ENCODE assay signal across 19 cellular contexts in genomic region chr2:151855111-151855510, GRCh38.
"Had no signal": no experiment of that assay in that cellular context is flagged by ENCODE, and none has a peak within 500 bp of the region (broad histone marks: within the 10 kb centered on the region; RNA-seq: fewer than 3 reads in every experiment).

No MANE protein-coding gene starts in this region.

- H3K4me3 Mint-ChIP-seq: activated CD4-positive, alpha-beta T cell treated with anti-CD3 and anti-CD28 coated beads, Interleukin-2, amount 10 ng/mL, durations not matched to agents 7 days and 5 days; activated naive CD8-positive, alpha-beta T cell treated with anti-CD3 and anti-CD28 coated beads, Interleukin-2, amount 10 ng/mL, durations not matched to agents 7 days and 5 days; activated T-helper 1 cell treated with anti-CD3 and anti-CD28 coated beads, Interleukin-12 subunit alpha, Interleukin-12 subunit beta, Interleukin-2, Interleukin-4 antibody, amounts not matched to agents 30 ng/mL and 10 ng/mL and 1 ng/mL, durations not matched to agents 14 hours and 24 hours and 36 hours; natural killer cell; WTC11 had no signal

- H3K27me3 ChIP-seq: brain microvascular endothelial cell, neutrophil, thyroid gland had no signal

- DNase-seq: activated CD4-positive, alpha-beta T cell treated with anti-CD3 and anti-CD28 coated beads, Interleukin-2, amount 10 ng/mL, durations not matched to agents 7 days and 5 days; activated naive CD8-positive, alpha-beta T cell treated with anti-CD3 and anti-CD28 coated beads, Interleukin-2, amount 10 ng/mL, durations not matched to agents 7 days and 5 days; anterior cingulate cortex; brain microvascular endothelial cell; cerebellar nuclear complex; effector memory CD4-positive, alpha-beta T cell; foreskin fibroblast; mesendoderm; natural killer cell; posterior cingulate gyrus; retina; stimulated activated CD4-positive, alpha-beta T cell treated with anti-CD3 and anti-CD28 coated beads, Interleukin-12 subunit alpha, Interleukin-12 subunit beta, amount 100 ng/mL, for 4 hours; stimulated activated CD4-positive, alpha-beta T cell treated with anti-CD3 and anti-CD28 coated beads, Interleukin-2, amount 100 ng/mL, for 24 hours; thyroid gland had no signal

- H3K27ac Mint-ChIP-seq: activated CD4-positive, alpha-beta T cell treated with anti-CD3 and anti-CD28 coated beads, Interleukin-2, amount 10 ng/mL, durations not matched to agents 7 days and 5 days; activated naive CD8-positive, alpha-beta T cell treated with anti-CD3 and anti-CD28 coated beads, Interleukin-2, amount 10 ng/mL, durations not matched to agents 7 days and 5 days; activated T-helper 1 cell treated with anti-CD3 and anti-CD28 coated beads, Interleukin-12 subunit alpha, Interleukin-12 subunit beta, Interleukin-2, Interleukin-4 antibody, amounts not matched to agents 30 ng/mL and 10 ng/mL and 1 ng/mL, durations not matched to agents 14 hours and 24 hours and 36 hours; natural killer cell; WTC11 had no signal

- ATAC-seq: natural killer cell, WTC11 had no signal

- H3K36me3 Mint-ChIP-seq: activated naive CD8-positive, alpha-beta T cell treated with anti-CD3 and anti-CD28 coated beads, Interleukin-2, amount 10 ng/mL, durations not matched to agents 7 days and 5 days; natural killer cell; WTC11 had no signal

- H3K27ac ChIP-seq: brain microvascular endothelial cell, neutrophil, thyroid gland had no signal

- H3K4me3 ChIP-seq: thyroid gland had no signal

- H3K36me3 ChIP-seq: brain microvascular endothelial cell, neutrophil, thyroid gland had no signal

- H3K9me3 Mint-ChIP-seq: activated CD4-positive, alpha-beta T cell treated with anti-CD3 and anti-CD28 coated beads, Interleukin-2, amount 10 ng/mL, durations not matched to agents 7 days and 5 days; activated naive CD8-positive, alpha-beta T cell treated with anti-CD3 and anti-CD28 coated beads, Interleukin-2, amount 10 ng/mL, durations not matched to agents 7 days and 5 days; activated T-helper 1 cell treated with anti-CD3 and anti-CD28 coated beads, Interleukin-12 subunit alpha, Interleukin-12 subunit beta, Interleukin-2, Interleukin-4 antibody, amounts not matched to agents 30 ng/mL and 10 ng/mL and 1 ng/mL, durations not matched to agents 14 hours and 24 hours and 36 hours; natural killer cell; WTC11 had no signal

- H3K9me3 ChIP-seq: neutrophil, thyroid gland had no signal

- H3K4me1 Mint-ChIP-seq: activated CD4-positive, alpha-beta T cell treated with anti-CD3 and anti-CD28 coated beads, Interleukin-2, amount 10 ng/mL, durations not matched to agents 7 days and 5 days; natural killer cell had no signal

- FAIRE-seq: TTC549, urothelium cell line had no signal
